In genomic region chr7:48255046-48255445, GRCh38 we compare ENCODE assay signal across 11 cellular contexts.
DNase-seq lines count a peak whose midpoint lies in the region; ATAC-seq and TF ChIP-seq lines count a peak whose summit lies in the region.
"Had no signal": no experiment of that assay in that cellular context is flagged by ENCODE, and none has a peak within 500 bp of the region (broad histone marks: within the 10 kb centered on the region; RNA-seq: fewer than 3 reads in every experiment).

No MANE protein-coding gene starts in this region.

- H3K27ac Mint-ChIP-seq in endodermal cell: no peak overlapping the region
- H3K27ac Mint-ChIP-seq in progenitor cell of endocrine pancreas: no peak overlapping the region

- no peaks in the 10 kb centered on the region for H3K36me3 ChIP-seq in mammary epithelial cell (ENCODE audit: insufficient read depth, low read length)
- no peaks in the 10 kb centered on the region for H3K36me3 ChIP-seq in endodermal cell (ENCODE audit: control insufficient read depth, insufficient read depth, low read length)

- dilution Hi-C loops in mammary epithelial cell (cut with HindIII; ENCODE audit: low sequenced_read_pairs): no loop called here

- no peaks in the 10 kb centered on the region for H4K20me1 ChIP-seq in mammary epithelial cell (ENCODE audit: insufficient read depth, low read length)

- no peaks in the 10 kb centered on the region for H3K79me2 ChIP-seq in mammary epithelial cell (ENCODE audit: insufficient read depth, low read length)

- no TSS peak for BruUV-seq in mammary epithelial cell (replicated peaks; lab: Mats Ljungman, UMichigan)

- no peaks in the 10 kb centered on the region for H3K9me3 Mint-ChIP-seq in endodermal cell
- H3K9me3 Mint-ChIP-seq in progenitor cell of endocrine pancreas (ENCODE audit: low read depth): peaks cover 11% of the 10 kb centered on the region

- intact Hi-C loops in mammary epithelial cell (cut with micrococcal nuclease): no loop called here

- H3K4me3 Mint-ChIP-seq in endodermal cell (no peak overlapping the region), progenitor cell of endocrine pancreas (ENCODE audit: low read depth) (no peak overlapping the region)

- H3K9ac ChIP-seq in mammary epithelial cell (ENCODE audit: insufficient read depth, low read length) (no peak overlapping the region), endodermal cell (ENCODE audit: extremely low read depth, low read length, poor library complexity, severe bottlenecking) (no peak overlapping the region)

- H3K4me1 Mint-ChIP-seq in endodermal cell: no peaks in the 10 kb centered on the region
- H3K4me1 Mint-ChIP-seq in progenitor cell of endocrine pancreas (ENCODE audit: low read depth): no peaks in the 10 kb centered on the region

- H3K4me3 ChIP-seq in mammary epithelial cell (replicated peaks in 1 of 3; ENCODE audit: insufficient read depth in 1 of 3, low read depth in 2 of 3, low read length in 3 of 3): no peak overlapping the region
- no peak overlapping the region for H3K4me3 ChIP-seq in endodermal cell (ENCODE audit: low read length)

- 18% methylated on average over 1 of the region's 1 CpG for WGBS in mammary epithelial cell (ENCODE audit: low coverage, missing lambda C conversion rate)
- 82% methylated on average over 1 of the region's 1 CpG; no CpG with 5 or more reads in 1 of the 2 experiments for WGBS in endodermal cell (ENCODE audit: insufficient coverage in 1 of 2, insufficient read length in 1 of 2), 2 experiments

- DNase-seq in AG08396 (ENCODE audit: low spot score) (peak; percentile 33), mammary epithelial cell (peak; percentile 87), LoVo (ENCODE audit: low spot score) (no peak), endodermal cell (no peak), NCI-H2029 (lab: John Stamatoyannopoulos, UW) (no peak), progenitor cell of endocrine pancreas (ENCODE audit: low spot score, unreplicated experiment) (no peak)
- DNase-seq: effector memory CD4-positive, alpha-beta T cell; left cardiac atrium; NCI-H1694 treated with DMSO at 0.1 percent for 48 hours had no signal

- in situ Hi-C loops in mammary epithelial cell (cut with MboI; ENCODE audit: low sequenced_read_pairs in 2 of 2): no loop called here

- H3K27me3 ChIP-seq in mammary epithelial cell (ENCODE audit: insufficient read depth, low read length): no peaks in the 10 kb centered on the region
- H3K27me3 ChIP-seq in endodermal cell (ENCODE audit: control insufficient read depth, insufficient read depth, low read length, poor library complexity, severe bottlenecking): no peaks in the 10 kb centered on the region

- H3K27ac ChIP-seq in mammary epithelial cell (ENCODE audit: insufficient read depth, low read depth, low read length): no peak overlapping the region
- no peak overlapping the region for H3K27ac ChIP-seq in endodermal cell (ENCODE audit: low read depth, low read length)

- ATAC-seq in GM18519 (IDR thresholded peaks at IDR 0.05; ENCODE audit: low FRiP score, unreplicated experiment) (peak; percentile 33), HG03196 (IDR thresholded peaks at IDR 0.05; ENCODE audit: unreplicated experiment) (peak; percentile 60)
- ATAC-seq: left cardiac atrium had no signal

- no peak for TF ChIP-seq CTCF in mammary epithelial cell (conservative IDR thresholded peaks at IDR 0.05 in 1 of 2, IDR thresholded peaks at IDR 0.05 in 1 of 2; ENCODE audit: extremely low read depth in 1 of 2, insufficient read depth in 1 of 2, low read depth in 1 of 2, low read length in 2 of 2)
- TF ChIP-seq CTCF in endodermal cell (conservative IDR thresholded peaks at IDR 0.05): no peak
- TF ChIP-seq CTCF in progenitor cell of endocrine pancreas (IDR thresholded peaks at IDR 0.05; ENCODE audit: unreplicated experiment): no peak

- peak overlapping the region; percentile 13 for H2AFZ ChIP-seq in mammary epithelial cell (ENCODE audit: low read depth, low read length)

- peaks cover 24% of the 10 kb centered on the region for H3K4me1 ChIP-seq in mammary epithelial cell (ENCODE audit: insufficient read depth, low read length)
- H3K4me1 ChIP-seq in endodermal cell (ENCODE audit: control insufficient read depth, insufficient read depth, low read length): no peaks in the 10 kb centered on the region

- H3K36me3 Mint-ChIP-seq in endodermal cell (ENCODE audit: low read depth) (no peaks in the 10 kb centered on the region), progenitor cell of endocrine pancreas (ENCODE audit: insufficient read depth) (no peaks in the 10 kb centered on the region)

- H3K9me3 ChIP-seq in mammary epithelial cell (replicated peaks; ENCODE audit: insufficient read depth, low read length) (no peaks in the 10 kb centered on the region), endodermal cell (ENCODE audit: control insufficient read depth, low read length) (no peaks in the 10 kb centered on the region)

- H3K27me3 Mint-ChIP-seq in endodermal cell (ENCODE audit: insufficient read depth): no peaks in the 10 kb centered on the region
- no peaks in the 10 kb centered on the region for H3K27me3 Mint-ChIP-seq in progenitor cell of endocrine pancreas

- H3K4me2 ChIP-seq in mammary epithelial cell (ENCODE audit: insufficient read depth, low read depth, low read length): no peak overlapping the region

- CTCF ChIA-PET in mammary epithelial cell (lab: Charles Lee; ENCODE audit: low non-redundant PET): no interaction called here

Comparison
In these comparisons a context has a peak if more than half of its experiments do, and no peak if none do; other contexts are left out.
1. DNase-seq: peak in AG08396 (single experiment) and mammary epithelial cell (single experiment); none in LoVo (single experiment), endodermal cell (single experiment), NCI-H2029 (single experiment) and progenitor cell of endocrine pancreas (single experiment).